9 cellular contexts compared by ENCODE assay signal in the genomic region with DNA sequence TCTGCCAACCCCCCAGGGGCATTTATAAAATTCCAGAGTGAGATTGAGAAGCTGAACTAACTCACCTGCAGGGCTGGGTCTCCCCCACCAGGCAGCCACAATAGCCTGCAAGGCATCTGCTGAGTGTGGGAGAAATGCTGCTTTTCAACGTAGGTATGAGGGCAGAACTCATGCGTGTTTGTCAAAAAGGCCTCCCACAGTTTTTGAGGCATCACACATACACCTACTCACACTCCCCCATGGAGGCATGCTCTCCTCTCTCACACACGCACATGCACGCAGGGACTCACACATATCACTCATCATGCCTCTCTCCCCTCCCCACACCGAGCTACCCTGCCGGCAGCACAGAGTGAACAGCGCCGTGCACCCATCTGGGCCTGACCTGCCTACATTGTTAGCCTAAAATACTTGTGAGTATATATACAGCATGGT.
DNase-seq lines count a peak whose midpoint lies in the region; ATAC-seq and TF ChIP-seq lines count a peak whose summit lies in the region.
"Had no signal": no experiment of that assay in that cellular context is flagged by ENCODE, and none has a peak within 500 bp of the region (broad histone marks: within the 10 kb centered on the region; RNA-seq: fewer than 3 reads in every experiment).

No MANE protein-coding gene starts in this region.

- peak; percentile 47 for ATAC-seq in HG03457 (IDR thresholded peaks at IDR 0.05; ENCODE audit: unreplicated experiment)
- peak; percentile 93 to 95 for ATAC-seq in activated T-cell treated with anti-CD3 and anti-CD28 coated beads, Interleukin-2, amount 50 U/mL, for 72 hours (replicated peaks in 1 of 2)
- ATAC-seq: A549 had no signal

- H3K4me3 ChIP-seq in brain microvascular endothelial cell (ENCODE audit: low read depth, low read length) = no peak overlapping the region
- H3K4me3 ChIP-seq: A549 had no signal

- peaks cover 60% of the 10 kb centered on the region for H3K4me1 Mint-ChIP-seq in activated T-cell treated with anti-CD3 and anti-CD28 coated beads, Interleukin-2, amount 50 U/mL, for 72 hours (ENCODE audit: low read depth)

- no peaks in the 10 kb centered on the region for H3K27me3 Mint-ChIP-seq in activated T-cell treated with anti-CD3 and anti-CD28 coated beads, Interleukin-2, amount 50 U/mL, for 72 hours (ENCODE audit: low read depth)

- H3K27ac Mint-ChIP-seq in activated T-cell treated with anti-CD3 and anti-CD28 coated beads, Interleukin-2, amount 50 U/mL, for 72 hours = peak overlapping the region; percentile 41

- DNase-seq in NCI-H748 (lab: John Stamatoyannopoulos, UW; ENCODE audit: unreplicated experiment) (peak; percentile 72), NCI-H748 treated with DMSO at 0.1 percent for 48 hours (lab: John Stamatoyannopoulos, UW) (no peak), DMS 273 (lab: John Stamatoyannopoulos, UW; ENCODE audit: unreplicated experiment) (no peak), NCI-H2171 treated with DMSO at 0.1 percent for 48 hours (lab: John Stamatoyannopoulos, UW) (no peak), brain microvascular endothelial cell (no peak)
- DNase-seq in activated T-cell treated with anti-CD3 and anti-CD28 coated beads, Interleukin-2, amount 50 U/mL, for 72 hours = peak; percentile 69 to 71
- peak; percentile 54 for DNase-seq in stimulated activated CD4-positive, alpha-beta T cell treated with anti-CD3 and anti-CD28 coated beads, Interleukin-12 subunit alpha, Interleukin-12 subunit beta, amount 100 ng/mL, for 4 hours

- H3K9me3 Mint-ChIP-seq in activated T-cell treated with anti-CD3 and anti-CD28 coated beads, Interleukin-2, amount 50 U/mL, for 72 hours = peaks cover 0 to 2% of the 10 kb centered on the region in 2 donors

- TF ChIP-seq CTCF in brain microvascular endothelial cell (IDR thresholded peaks at IDR 0.05; ENCODE audit: low read depth, low read length, missing control alignments) = no peak

- H3K4me3 Mint-ChIP-seq in activated T-cell treated with anti-CD3 and anti-CD28 coated beads, Interleukin-2, amount 50 U/mL, for 72 hours = peak overlapping the region; percentile 68 to 76

- H3K36me3 ChIP-seq in brain microvascular endothelial cell (replicated peaks) = no peaks in the 10 kb centered on the region

- no peaks in the 10 kb centered on the region for H3K27me3 ChIP-seq in brain microvascular endothelial cell (replicated peaks)

- peaks cover 0 to 2% of the 10 kb centered on the region in 2 donors for H3K36me3 Mint-ChIP-seq in activated T-cell treated with anti-CD3 and anti-CD28 coated beads, Interleukin-2, amount 50 U/mL, for 72 hours (ENCODE audit: insufficient read depth in 2 of 2)

- no peak overlapping the region for H3K27ac ChIP-seq in brain microvascular endothelial cell
- H3K27ac ChIP-seq: A549 had no signal

- in situ Hi-C loops in brain microvascular endothelial cell (cut with HindIII; ENCODE audit: low pct_ligation_motif_present, low sequenced_read_pairs) = no loop called here

Comparison
In these comparisons a context has a peak if more than half of its experiments do, and no peak if none do; other contexts are left out.
1. DNase-seq: peak in NCI-H748 (single experiment), activated T-cell treated with anti-CD3 and anti-CD28 coated beads, Interleukin-2, amount 50 U/mL, for 72 hours (2 of 2) and stimulated activated CD4-positive, alpha-beta T cell treated with anti-CD3 and anti-CD28 coated beads, Interleukin-12 subunit alpha, Interleukin-12 subunit beta, amount 100 ng/mL, for 4 hours (single experiment); none in NCI-H748 treated with DMSO at 0.1 percent for 48 hours (single experiment), DMS 273 (single experiment), NCI-H2171 treated with DMSO at 0.1 percent for 48 hours (single experiment) and brain microvascular endothelial cell (single experiment).